10 cellular contexts compared by ENCODE assay signal in the genomic region with DNA sequence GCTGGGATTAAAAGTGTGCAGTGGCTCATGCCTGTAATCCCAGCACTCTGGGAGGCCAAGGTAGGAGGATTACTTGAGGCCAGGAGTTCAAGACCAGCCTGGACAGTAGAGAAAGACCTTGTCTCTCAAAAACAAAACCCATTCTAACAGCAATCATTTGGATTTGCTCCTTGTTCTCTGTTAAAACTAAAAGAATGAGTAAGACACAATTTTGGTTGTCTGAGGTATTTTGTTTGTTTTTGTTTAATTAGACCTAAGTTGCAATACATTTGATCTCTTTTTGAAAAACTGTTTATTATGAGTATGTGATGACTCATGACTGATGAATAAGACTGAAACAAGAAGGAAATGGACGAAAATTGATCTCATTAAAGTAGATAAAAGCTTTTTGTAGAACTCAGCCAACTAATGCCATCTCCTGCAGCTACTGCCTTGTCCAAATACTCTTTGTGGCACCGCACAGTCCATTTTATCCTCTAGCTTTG. TPM values are rescaled to one million over a fixed set of nuclear protein-coding genes. Genes with fewer than 3 reads are reported as not detected.
DNase-seq lines count a peak whose midpoint lies in the region; ATAC-seq, FAIRE-seq and TF ChIP-seq lines count a peak whose summit lies in the region.
"Had no signal": no experiment of that assay in that cellular context is flagged by ENCODE, and none has a peak within 500 bp of the region (broad histone marks: within the 10 kb centered on the region; RNA-seq: fewer than 3 reads in every experiment).

No MANE protein-coding gene starts in this region.

- H2AFZ ChIP-seq in keratinocyte (ENCODE audit: control insufficient read depth, low read length): no peak overlapping the region

- no peaks in the 10 kb centered on the region for H3K9me3 ChIP-seq in keratinocyte (ENCODE audit: control insufficient read depth, low read depth, low read length)
- H3K9me3 ChIP-seq: SJCRH30 had no signal

- peaks cover 9% of the 10 kb centered on the region for H3K36me3 Mint-ChIP-seq in activated B cell treated with CpG ODN at 0.5 μM for 24 hours (ENCODE audit: low read depth)

- H3K4me3 Mint-ChIP-seq in activated B cell treated with CpG ODN at 0.5 μM for 24 hours: no peak overlapping the region

- H3K4me3 ChIP-seq in keratinocyte (ENCODE audit: control insufficient read depth in 2 of 3, extremely low read depth in 1 of 3, insufficient read depth in 2 of 3, low read depth in 1 of 3, low read length in 3 of 3): no peak overlapping the region
- H3K4me3 ChIP-seq: SJCRH30 had no signal

- dilution Hi-C loops in keratinocyte (cut with MboI; ENCODE audit: extremely low pct_ligation_motif_present, low sequenced_read_pairs): no loop called here

- TF ChIP-seq CTCF in activated B cell treated with CpG ODN at 0.5 μM for 24 hours (IDR thresholded peaks at IDR 0.05) (no peak), keratinocyte (optimal IDR thresholded peaks at IDR 0.05 in 1 of 3, IDR thresholded peaks at IDR 0.05 in 1 of 3, conservative IDR thresholded peaks at IDR 0.05 in 1 of 3; ENCODE audit: extremely low read depth in 1 of 3, insufficient read depth in 2 of 3, low read length in 3 of 3) (no peak), D721Med (IDR thresholded peaks at IDR 0.05; ENCODE audit: insufficient read depth, missing control alignments) (no peak)

- H3K79me2 ChIP-seq in keratinocyte (ENCODE audit: control insufficient read depth, insufficient read depth, low read length): peaks cover 78% of the 10 kb centered on the region

- peaks cover 64% of the 10 kb centered on the region for H3K4me1 Mint-ChIP-seq in activated B cell treated with CpG ODN at 0.5 μM for 24 hours

- H3K9me1 ChIP-seq in keratinocyte (ENCODE audit: control insufficient read depth, extremely low read depth, insufficient read depth, low read length): peaks cover 2% of the 10 kb centered on the region

- no peaks in the 10 kb centered on the region for H3K36me3 ChIP-seq in keratinocyte (ENCODE audit: control insufficient read depth in 2 of 2, extremely low read depth in 1 of 2, insufficient read depth in 2 of 2, low read length in 2 of 2)
- H3K36me3 ChIP-seq: SJCRH30 had no signal

- intact Hi-C loops in activated B cell treated with CpG ODN at 0.5 μM for 24 hours (cut with micrococcal nuclease): no loop called here

- peak overlapping the region; percentile 35 for H3K4me2 ChIP-seq in keratinocyte (ENCODE audit: control insufficient read depth, extremely low read depth, insufficient read depth, low read depth, low read length)

- POLR2A ChIA-PET in activated B cell treated with CpG ODN at 0.5 μM for 24 hours (lab: Charles Lee): interaction anchor here (0.8 to 1.5 kb wide), 3 partner anchors 9 to 29 kb away, joined by 3 to 7 read pairs (median 5); partner anchors contain the start of gene GLG1

- FAIRE-seq in keratinocyte (lab: Jason Lieb, UNC) (no peak), D721Med (lab: Jason Lieb, UNC) (no peak)

- no peaks in the 10 kb centered on the region for H3K9me3 Mint-ChIP-seq in activated B cell treated with CpG ODN at 0.5 μM for 24 hours

- ATAC-seq in HG03060 (IDR thresholded peaks at IDR 0.05; ENCODE audit: low read depth, unreplicated experiment) (peak; percentile 34), activated B cell treated with CpG ODN at 0.5 μM for 24 hours (ENCODE audit: low read depth) (peak; percentile 60)

- H3K4me1 ChIP-seq in keratinocyte (ENCODE audit: control insufficient read depth, extremely low read depth, insufficient read depth, low read length): peaks cover 23% of the 10 kb centered on the region

- DNase-seq in COLO829 (ENCODE audit: low spot score) (peak; percentile 70), activated B cell treated with CpG ODN at 0.5 μM for 24 hours (no peak), keratinocyte (ENCODE audit: low read depth, low spot score) (no peak), D721Med (ENCODE audit: insufficient read length, low spot score) (no peak), iPS-NIHi7 (ENCODE audit: extremely low spot score) (no peak), cerebellar cortex (ENCODE audit: low spot score) (no peak), mucosa of gallbladder (ENCODE audit: low spot score) (no peak)
- DNase-seq: amygdala, SJCRH30 had no signal

- H3K27me3 ChIP-seq in keratinocyte (ENCODE audit: control insufficient read depth, extremely low read depth, insufficient read depth, low read length): no peaks in the 10 kb centered on the region
- H3K27me3 ChIP-seq: SJCRH30 had no signal

- H3K27ac ChIP-seq in keratinocyte (ENCODE audit: control insufficient read depth, insufficient read depth, low read length): peak overlapping the region; percentile 45
- H3K27ac ChIP-seq: SJCRH30 had no signal

- CTCF ChIA-PET in activated B cell treated with CpG ODN at 0.5 μM for 24 hours (lab: Charles Lee): no interaction called here

- no peak overlapping the region for H3K9ac ChIP-seq in keratinocyte (ENCODE audit: control insufficient read depth, extremely low read depth, insufficient read depth, low read length)

- H3K27ac Mint-ChIP-seq in activated B cell treated with CpG ODN at 0.5 μM for 24 hours: peak overlapping the region; percentile 66

- peaks cover 3% of the 10 kb centered on the region for H4K20me1 ChIP-seq in keratinocyte (ENCODE audit: control insufficient read depth, extremely low read depth, insufficient read depth, low read length)

- no peaks in the 10 kb centered on the region for H3K27me3 Mint-ChIP-seq in activated B cell treated with CpG ODN at 0.5 μM for 24 hours

RNA-seq across cellular contexts. Expression of gene GLG1, which starts 29.0 kb away (rescaled TPM):
- total RNA-seq in activated B cell treated with CpG ODN at 0.5 μM for 24 hours: 72.7 and 81.4 TPM in 2 replicates
- 41.5 to 79.7 TPM (median 63.6 TPM) in 3 replicates for polyA plus RNA-seq in keratinocyte
- 87.5 TPM for polyA plus RNA-seq in keratinocyte (2011; ENCODE audit: low read depth)
- polyA plus RNA-seq in keratinocyte (2011; cell fraction: cytosol; rRNA removed): 19.7 and 21.6 TPM in 2 replicates
- 161 and 169 TPM in 2 replicates for polyA plus RNA-seq in keratinocyte (2011; cell fraction: nucleus; rRNA removed)
- 45.7 and 74.7 TPM in 2 replicates for polyA plus RNA-seq in keratinocyte (2012; ENCODE audit: low replicate concordance)
- polyA minus RNA-seq in keratinocyte: 87.6 to 125 TPM (median 119 TPM) in 3 replicates
- polyA minus RNA-seq in keratinocyte (2011; cell fraction: cytosol; rRNA and poly(A)+ RNA removed): 40.5 TPM
- polyA minus RNA-seq in keratinocyte (2011; cell fraction: nucleus; rRNA and poly(A)+ RNA removed): 151 and 256 TPM in 2 replicates
- 229 TPM for total RNA-seq in mucosa of gallbladder
